ENCODE assay signal across 9 cellular contexts in the genomic region with DNA sequence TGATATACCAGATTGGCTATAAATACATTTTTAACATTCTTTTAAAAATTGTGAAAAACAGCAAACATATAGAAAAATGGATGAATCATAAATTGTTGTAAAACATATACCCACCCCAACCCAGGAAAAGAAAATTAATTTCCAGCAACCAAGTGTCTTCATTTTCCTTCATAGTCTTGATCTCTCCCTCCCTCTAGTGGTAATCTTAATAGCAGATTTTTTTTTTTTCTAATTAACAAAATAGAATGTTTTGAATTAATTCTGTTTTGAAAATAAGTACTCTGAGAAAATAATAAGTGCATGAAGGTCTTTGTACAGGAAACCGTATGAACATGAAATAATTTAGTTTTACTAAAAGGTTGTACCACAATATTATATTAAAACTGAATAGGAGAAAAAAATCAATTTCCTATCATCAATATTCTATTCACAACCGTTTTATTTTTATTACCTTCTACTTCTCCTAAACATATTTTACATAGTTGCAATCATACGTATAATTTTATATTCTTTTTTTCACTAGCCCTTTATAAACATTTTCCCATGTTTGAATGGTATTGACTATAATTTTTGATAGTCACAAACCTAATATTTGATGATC. TPM values are rescaled to one million over a fixed set of nuclear protein-coding genes. Genes with fewer than 3 reads are reported as not detected.
DNase-seq lines count a peak whose midpoint lies in the region; ATAC-seq and TF ChIP-seq lines count a peak whose summit lies in the region.
"Had no signal": no experiment of that assay in that cellular context is flagged by ENCODE, and none has a peak within 500 bp of the region (broad histone marks: within the 10 kb centered on the region; RNA-seq: fewer than 3 reads in every experiment).

No MANE protein-coding gene starts in this region.

- H3K4me3 ChIP-seq in CD8-positive, alpha-beta T cell (ENCODE audit: low read depth, low read length): no peak overlapping the region
- no peak overlapping the region for H3K4me3 ChIP-seq in brain microvascular endothelial cell (ENCODE audit: low read depth, low read length)
- H3K4me3 ChIP-seq: skin epidermis had no signal

- no peaks in the 10 kb centered on the region for H3K9me3 Mint-ChIP-seq in CD8-positive, alpha-beta T cell

- peak; percentile 58 for ATAC-seq in CD8-positive, alpha-beta T cell
- no peak for ATAC-seq in GM18909 (IDR thresholded peaks at IDR 0.05; ENCODE audit: poor library complexity, unreplicated experiment)

- CTCF ChIA-PET in CD8-positive, alpha-beta T cell (lab: Charles Lee): no interaction called here

- DNase-seq in CD8-positive, alpha-beta T cell: no peak
- DNase-seq in KG1 (lab: John Stamatoyannopoulos, UW) (peak; percentile 42), brain microvascular endothelial cell (no peak), myocyte (ENCODE audit: low read depth) (peak; percentile 23), LoVo (ENCODE audit: low spot score) (no peak), posterior vena cava (ENCODE audit: low spot score) (no peak), NOMO-1 (lab: John Stamatoyannopoulos, UW; ENCODE audit: unreplicated experiment in 2 of 2) (no peak)

- H3K4me1 ChIP-seq in CD8-positive, alpha-beta T cell (ENCODE audit: insufficient read depth, low read length): peaks cover 34% of the 10 kb centered on the region

- no peaks in the 10 kb centered on the region for H3K36me3 ChIP-seq in CD8-positive, alpha-beta T cell (ENCODE audit: insufficient read depth, low read length)
- H3K36me3 ChIP-seq in brain microvascular endothelial cell (replicated peaks): no peaks in the 10 kb centered on the region

- no peaks in the 10 kb centered on the region for H3K9me3 ChIP-seq in CD8-positive, alpha-beta T cell (ENCODE audit: low read length)

- TF ChIP-seq CTCF in CD8-positive, alpha-beta T cell (IDR thresholded peaks at IDR 0.05): peak; percentile 80
- TF ChIP-seq CTCF in brain microvascular endothelial cell (IDR thresholded peaks at IDR 0.05; ENCODE audit: low read depth, low read length, missing control alignments): peak; percentile 27

- peaks cover 77% of the 10 kb centered on the region for H3K4me1 Mint-ChIP-seq in CD8-positive, alpha-beta T cell (ENCODE audit: low read depth)

- intact Hi-C loops in CD8-positive, alpha-beta T cell (cut with DNase I, micrococcal nuclease): loop anchor here in 1 of 2 experiments (1.0 kb wide), 1 partner anchor 103 kb away; no protein-coding TSS in a partner anchor
- intact Hi-C loops in posterior vena cava (cut with DNase I): no loop called here

- POLR2A ChIA-PET in CD8-positive, alpha-beta T cell (lab: Charles Lee): no interaction called here

- no peak overlapping the region for H3K4me3 Mint-ChIP-seq in CD8-positive, alpha-beta T cell

- in situ Hi-C loops in brain microvascular endothelial cell (cut with HindIII; ENCODE audit: low pct_ligation_motif_present, low sequenced_read_pairs): no loop called here

- peaks cover 28% of the 10 kb centered on the region for H3K36me3 Mint-ChIP-seq in CD8-positive, alpha-beta T cell

- no peak overlapping the region for H3K27ac Mint-ChIP-seq in CD8-positive, alpha-beta T cell

- no peaks in the 10 kb centered on the region for H3K27me3 ChIP-seq in CD8-positive, alpha-beta T cell (ENCODE audit: insufficient read depth, low read length)
- no peaks in the 10 kb centered on the region for H3K27me3 ChIP-seq in brain microvascular endothelial cell (replicated peaks)

- H3K27me3 Mint-ChIP-seq in CD8-positive, alpha-beta T cell (ENCODE audit: low read depth): no peaks in the 10 kb centered on the region

- H3K27ac ChIP-seq in CD8-positive, alpha-beta T cell (ENCODE audit: low read depth, low read length): no peak overlapping the region
- H3K27ac ChIP-seq in brain microvascular endothelial cell: no peak overlapping the region
- H3K27ac ChIP-seq: skin epidermis had no signal

RNA-seq across cellular contexts. Expression of a gene that starts 7.0 kb away (rescaled TPM):
- total RNA-seq in CD8-positive, alpha-beta T cell: 10 to 100 TPM; 17.1 to 23.3 TPM
- total RNA-seq in myocyte (21.7 and 22.8 TPM in 2 replicates), posterior vena cava (10 to 100 TPM; 47.3 to 48.2 TPM)
- 12.9 TPM for polyA plus RNA-seq in myocyte (2012)

Comparison
In these comparisons a context has a peak if more than half of its experiments do, and no peak if none do; other contexts are left out.
1. DNase-seq: peak in KG1 (single experiment) and myocyte (single experiment); none in CD8-positive, alpha-beta T cell (0 of 7), brain microvascular endothelial cell (single experiment), LoVo (single experiment), posterior vena cava (single experiment) and NOMO-1 (0 of 2).